ENCODE assay signal across 29 cellular contexts in genomic region chr9:116524778-116525470, GRCh38.
"Had no signal": no experiment of that assay in that cellular context is flagged by ENCODE, and none has a peak within 500 bp of the region (broad histone marks: within the 10 kb centered on the region; RNA-seq: fewer than 3 reads in every experiment).

No MANE protein-coding gene starts in this region.

- H3K27me3 Mint-ChIP-seq: naive B cell; progenitor cell of endocrine pancreas; stimulated activated naive CD8-positive, alpha-beta T cell treated with anti-CD3 and anti-CD28 coated beads, Interleukin-15, Interleukin-2, amounts not matched to agents 100 ng/mL and 50 ng/mL, for 24 hours had no signal

- H3K27me3 ChIP-seq: neural progenitor cell, ovary, right atrium auricular region, spleen, suprapubic skin, tibial artery, upper lobe of right lung had no signal

- H3K4me1 ChIP-seq: lower lobe of right lung, neural progenitor cell, right atrium auricular region, spleen, suprapubic skin, tibial artery, upper lobe of right lung had no signal

- ATAC-seq: left ventricle myocardium superior; lower lobe of right lung; natural killer cell; sciatic nerve; stimulated activated effector memory CD8-positive, alpha-beta T cell treated with anti-CD3 and anti-CD28 coated beads, Interleukin-12 subunit alpha, Interleukin-12 subunit beta, amount 100 ng/mL, for 72 hours; upper lobe of right lung had no signal

- DNase-seq: head of caudate nucleus; hypothalamus; immature natural killer cell; kidney; left ventricle myocardium superior; lower lobe of right lung; mammary epithelial cell; mesenchymal stem cell; naive B cell; natural killer cell; nephron progenitor cell; ovary; spleen; stimulated activated CD4-positive, alpha-beta T cell treated with anti-CD3 and anti-CD28 coated beads, Interleukin-4, amount 100 ng/mL, for 24 hours; stimulated activated naive CD4-positive, alpha-beta T cell; tibial artery; trophoblast cell; upper lobe of right lung had no signal

- H3K36me3 ChIP-seq: lower lobe of right lung, neural progenitor cell, ovary, right atrium auricular region, spleen, suprapubic skin, thoracic aorta, tibial artery, upper lobe of right lung had no signal

- H3K4me1 Mint-ChIP-seq: immature natural killer cell; naive B cell; natural killer cell; nephron progenitor cell; neural progenitor cell; stimulated activated effector memory CD8-positive, alpha-beta T cell treated with anti-CD3 and anti-CD28 coated beads, Interleukin-12 subunit alpha, Interleukin-12 subunit beta, amount 100 ng/mL, for 72 hours had no signal

- H3K36me3 Mint-ChIP-seq: neural progenitor cell; stimulated activated effector memory CD8-positive, alpha-beta T cell treated with anti-CD3 and anti-CD28 coated beads, Interleukin-12 subunit alpha, Interleukin-12 subunit beta, amount 100 ng/mL, for 72 hours had no signal

- H3K27ac ChIP-seq: lower lobe of right lung, neural progenitor cell, ovary, right atrium auricular region, skin epidermis, spleen, suprapubic skin, thoracic aorta, tibial artery, upper lobe of right lung had no signal

- H3K9ac ChIP-seq: neural progenitor cell had no signal

- H3K4me3 Mint-ChIP-seq: immature natural killer cell; naive B cell; natural killer cell; nephron progenitor cell; neural progenitor cell; stimulated activated effector memory CD8-positive, alpha-beta T cell treated with anti-CD3 and anti-CD28 coated beads, Interleukin-12 subunit alpha, Interleukin-12 subunit beta, amount 100 ng/mL, for 72 hours; stimulated activated naive CD8-positive, alpha-beta T cell treated with anti-CD3 and anti-CD28 coated beads, Interleukin-15, Interleukin-2, amounts not matched to agents 100 ng/mL and 50 ng/mL, for 24 hours had no signal

- H3K9me3 ChIP-seq: lower lobe of right lung, ovary, right atrium auricular region, thoracic aorta had no signal

- H3K4me3 ChIP-seq: lower lobe of right lung, neural progenitor cell, ovary, right atrium auricular region, skin epidermis, spleen, suprapubic skin, thoracic aorta, tibial artery, upper lobe of right lung had no signal

- H2AFZ ChIP-seq: neural progenitor cell had no signal

- H3K4me2 ChIP-seq: neural progenitor cell had no signal

- H3K27ac Mint-ChIP-seq: immature natural killer cell; natural killer cell; nephron progenitor cell; neural progenitor cell; progenitor cell of endocrine pancreas; stimulated activated effector memory CD8-positive, alpha-beta T cell treated with anti-CD3 and anti-CD28 coated beads, Interleukin-12 subunit alpha, Interleukin-12 subunit beta, amount 100 ng/mL, for 72 hours; stimulated activated naive CD8-positive, alpha-beta T cell treated with anti-CD3 and anti-CD28 coated beads, Interleukin-15, Interleukin-2, amounts not matched to agents 100 ng/mL and 50 ng/mL, for 24 hours had no signal

- FAIRE-seq: islet of Langerhans, kidney, urothelium cell line had no signal
